8 cellular contexts compared by ENCODE assay signal in genomic region chr12:3655331-3655900, GRCh38.
DNase-seq lines count a peak whose midpoint lies in the region; ATAC-seq, FAIRE-seq and TF ChIP-seq lines count a peak whose summit lies in the region.
"Had no signal": no experiment of that assay in that cellular context is flagged by ENCODE, and none has a peak within 500 bp of the region (broad histone marks: within the 10 kb centered on the region; RNA-seq: fewer than 3 reads in every experiment).

No MANE protein-coding gene starts in this region.

- H3K4me2 ChIP-seq in keratinocyte (ENCODE audit: control insufficient read depth, extremely low read depth, insufficient read depth, low read depth, low read length): no peak overlapping the region

- in situ Hi-C loops in G401 (cut with HindIII; ENCODE audit: low sequenced_read_pairs): no loop called here

- H3K36me3 Mint-ChIP-seq in activated T-helper 17 cell treated with anti-CD3 and anti-CD28 coated beads, Interleukin-2, amount 50 U/mL, for 72 hours (ENCODE audit: low read depth): peaks cover 87% of the 10 kb centered on the region

- H3K4me3 Mint-ChIP-seq in activated T-helper 17 cell treated with anti-CD3 and anti-CD28 coated beads, Interleukin-2, amount 50 U/mL, for 72 hours: no peak overlapping the region
- H3K4me3 Mint-ChIP-seq: memory B cell had no signal

- ATAC-seq in activated T-helper 17 cell treated with anti-CD3 and anti-CD28 coated beads, Interleukin-2, amount 50 U/mL, for 72 hours (replicated peaks): peak; percentile 31
- no peak for ATAC-seq in HG03159 (IDR thresholded peaks at IDR 0.05; ENCODE audit: unreplicated experiment)

- no peaks in the 10 kb centered on the region for H3K79me2 ChIP-seq in keratinocyte (ENCODE audit: control insufficient read depth, insufficient read depth, low read length)

- no peaks in the 10 kb centered on the region for H4K20me1 ChIP-seq in keratinocyte (ENCODE audit: control insufficient read depth, extremely low read depth, insufficient read depth, low read length)

- no peak for TF ChIP-seq POLR2A in vagina (IDR thresholded peaks at IDR 0.05)

- H3K9ac ChIP-seq in keratinocyte (ENCODE audit: control insufficient read depth, extremely low read depth, insufficient read depth, low read length): no peak overlapping the region

- dilution Hi-C loops in keratinocyte (cut with MboI; ENCODE audit: extremely low pct_ligation_motif_present, low sequenced_read_pairs): no loop called here

- no peak overlapping the region for H3K27ac Mint-ChIP-seq in activated T-helper 17 cell treated with anti-CD3 and anti-CD28 coated beads, Interleukin-2, amount 50 U/mL, for 72 hours
- H3K27ac Mint-ChIP-seq: memory B cell had no signal

- H3K36me3 ChIP-seq in keratinocyte (ENCODE audit: control insufficient read depth in 2 of 2, extremely low read depth in 1 of 2, insufficient read depth in 2 of 2, low read length in 2 of 2): no peaks in the 10 kb centered on the region
- no peaks in the 10 kb centered on the region for H3K36me3 ChIP-seq in vagina

- intact Hi-C loops in vagina (cut with DNase I): no loop called here

- TF ChIP-seq CTCF in keratinocyte (optimal IDR thresholded peaks at IDR 0.05 in 1 of 3, IDR thresholded peaks at IDR 0.05 in 1 of 3, conservative IDR thresholded peaks at IDR 0.05 in 1 of 3; ENCODE audit: extremely low read depth in 1 of 3, insufficient read depth in 2 of 3, low read length in 3 of 3) (peak; percentile 50 to 77 (median 72)), vagina (IDR thresholded peaks at IDR 0.05) (no peak)

- peaks cover 7% of the 10 kb centered on the region for H3K27me3 ChIP-seq in keratinocyte (ENCODE audit: control insufficient read depth, extremely low read depth, insufficient read depth, low read length)
- no peaks in the 10 kb centered on the region for H3K27me3 ChIP-seq in vagina

- no peak for FAIRE-seq in keratinocyte (lab: Jason Lieb, UNC)

- no peaks in the 10 kb centered on the region for H3K4me1 Mint-ChIP-seq in activated T-helper 17 cell treated with anti-CD3 and anti-CD28 coated beads, Interleukin-2, amount 50 U/mL, for 72 hours
- H3K4me1 Mint-ChIP-seq: memory B cell had no signal

- H3K27ac ChIP-seq in keratinocyte (ENCODE audit: control insufficient read depth, insufficient read depth, low read length): no peak overlapping the region
- no peak overlapping the region for H3K27ac ChIP-seq in vagina

- no peak overlapping the region for H2AFZ ChIP-seq in keratinocyte (ENCODE audit: control insufficient read depth, low read length)

- DNase-seq in G401 (ENCODE audit: low spot score) (peak; percentile 12), LHCN-M2 (ENCODE audit: low read depth) (peak; percentile 8), keratinocyte (ENCODE audit: low read depth, low spot score) (no peak), vagina (ENCODE audit: extremely low spot score in 2 of 2) (no peak)
- DNase-seq in activated CD4-positive, CD25-positive, alpha-beta regulatory T cell treated with anti-CD3 and anti-CD28 coated beads, Interleukin-2, amount 50 U/mL, for 72 hours: no peak

- H3K9me1 ChIP-seq in keratinocyte (ENCODE audit: control insufficient read depth, extremely low read depth, insufficient read depth, low read length): no peaks in the 10 kb centered on the region

- no peaks in the 10 kb centered on the region for H3K27me3 Mint-ChIP-seq in activated T-helper 17 cell treated with anti-CD3 and anti-CD28 coated beads, Interleukin-2, amount 50 U/mL, for 72 hours
- H3K27me3 Mint-ChIP-seq: memory B cell had no signal

- H3K9me3 ChIP-seq in keratinocyte (ENCODE audit: control insufficient read depth, low read depth, low read length) (no peaks in the 10 kb centered on the region), vagina (no peaks in the 10 kb centered on the region)

- H3K4me3 ChIP-seq in keratinocyte (ENCODE audit: control insufficient read depth in 2 of 3, extremely low read depth in 1 of 3, insufficient read depth in 2 of 3, low read depth in 1 of 3, low read length in 3 of 3) (no peak overlapping the region), vagina (no peak overlapping the region)

- no peaks in the 10 kb centered on the region for H3K9me3 Mint-ChIP-seq in activated T-helper 17 cell treated with anti-CD3 and anti-CD28 coated beads, Interleukin-2, amount 50 U/mL, for 72 hours
- H3K9me3 Mint-ChIP-seq: memory B cell had no signal

- no peaks in the 10 kb centered on the region for H3K4me1 ChIP-seq in keratinocyte (ENCODE audit: control insufficient read depth, extremely low read depth, insufficient read depth, low read length)
- H3K4me1 ChIP-seq in vagina: no peaks in the 10 kb centered on the region

Comparison
In these comparisons a context has a peak if more than half of its experiments do, and no peak if none do; other contexts are left out.
1. DNase-seq: peak in G401 (single experiment) and LHCN-M2 (single experiment); none in keratinocyte (single experiment), activated CD4-positive, CD25-positive, alpha-beta regulatory T cell treated with anti-CD3 and anti-CD28 coated beads, Interleukin-2, amount 50 U/mL, for 72 hours (single experiment) and vagina (0 of 2).
2. CTCF ChIP-seq: peak in keratinocyte (3 of 3); none in vagina (0 of 3).